ENCODE assay signal across 16 cellular contexts in the genomic region with DNA sequence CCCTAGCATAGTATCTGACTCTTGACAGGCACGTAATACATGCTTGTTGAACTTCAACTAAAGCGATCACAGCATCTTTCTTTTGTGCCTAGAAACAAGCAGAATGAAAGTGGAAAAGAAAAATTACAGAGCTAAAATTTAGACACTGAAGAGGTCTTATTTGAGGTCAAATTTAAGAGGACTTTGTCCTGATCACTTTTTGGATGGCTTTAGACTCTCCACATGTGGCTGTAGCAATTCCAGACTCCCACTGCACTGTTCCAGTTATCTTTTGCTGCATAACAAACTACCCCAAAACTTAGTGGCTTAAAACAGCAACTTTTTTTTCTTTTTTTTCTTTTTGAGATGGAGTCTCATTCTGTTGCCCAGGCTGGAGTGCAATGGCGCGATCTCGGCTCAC. TPM values are rescaled to one million over a fixed set of nuclear protein-coding genes. Genes with fewer than 3 reads are reported as not detected.
DNase-seq lines count a peak whose midpoint lies in the region; ATAC-seq and TF ChIP-seq lines count a peak whose summit lies in the region.
"Had no signal": no experiment of that assay in that cellular context is flagged by ENCODE, and none has a peak within 500 bp of the region (broad histone marks: within the 10 kb centered on the region; RNA-seq: fewer than 3 reads in every experiment).

No MANE protein-coding gene starts in this region.

- no peak overlapping the region for H3K4me3 Mint-ChIP-seq in MCF 10A (ENCODE audit: unreplicated experiment)
- no peak overlapping the region for H3K4me3 Mint-ChIP-seq in dendritic cell treated with granulocyte-macrophage colony-stimulating factor and Interleukin-4, amounts not matched to agents 40 ng/mL and 50 ng/mL, for 4 days
- H3K4me3 Mint-ChIP-seq: CD4-positive, CD25-positive, alpha-beta regulatory T cell; GM23338 had no signal

- H4K20me1 ChIP-seq in mammary epithelial cell (ENCODE audit: insufficient read depth, low read length): no peaks in the 10 kb centered on the region
- H4K20me1 ChIP-seq: BLaER1 treated with 17β-estradiol and CSF1 and Interleukin-3, amounts not matched to agents 10 nM and 100 nM had no signal

- WGBS in mammary epithelial cell (ENCODE audit: low coverage, missing lambda C conversion rate): 96% methylated on average over 5 of the region's 5 CpGs

- no peaks in the 10 kb centered on the region for H3K27me3 ChIP-seq in mammary epithelial cell (ENCODE audit: insufficient read depth, low read length)
- no peaks in the 10 kb centered on the region for H3K27me3 ChIP-seq in gastrocnemius medialis
- H3K27me3 ChIP-seq: BLaER1 treated with 17β-estradiol and CSF1 and Interleukin-3, amounts not matched to agents 10 nM and 100 nM had no signal

- H3K36me3 ChIP-seq in mammary epithelial cell (ENCODE audit: insufficient read depth, low read length) (no peaks in the 10 kb centered on the region), gastrocnemius medialis (no peaks in the 10 kb centered on the region)
- H3K36me3 ChIP-seq: BLaER1 treated with 17β-estradiol and CSF1 and Interleukin-3, amounts not matched to agents 10 nM and 100 nM had no signal

- no peak overlapping the region for H3K9ac ChIP-seq in mammary epithelial cell (ENCODE audit: insufficient read depth, low read length)
- H3K9ac ChIP-seq: BLaER1 treated with 17β-estradiol and CSF1 and Interleukin-3, amounts not matched to agents 10 nM and 100 nM had no signal

- TF ChIP-seq CTCF in MCF 10A (IDR thresholded peaks at IDR 0.05; ENCODE audit: unreplicated experiment) (no peak), mammary epithelial cell (conservative IDR thresholded peaks at IDR 0.05 in 1 of 2, IDR thresholded peaks at IDR 0.05 in 1 of 2; ENCODE audit: extremely low read depth in 1 of 2, insufficient read depth in 1 of 2, low read depth in 1 of 2, low read length in 2 of 2) (no peak), gastrocnemius medialis (IDR thresholded peaks at IDR 0.05 in 4 of 5, conservative IDR thresholded peaks at IDR 0.05 in 1 of 5) (no peak)

- H3K27me3 Mint-ChIP-seq in MCF 10A (ENCODE audit: insufficient read depth, unreplicated experiment): no peaks in the 10 kb centered on the region
- H3K27me3 Mint-ChIP-seq in dendritic cell treated with granulocyte-macrophage colony-stimulating factor and Interleukin-4, amounts not matched to agents 40 ng/mL and 50 ng/mL, for 4 days: no peaks in the 10 kb centered on the region

- CTCF ChIA-PET in MCF 10A (lab: Yijun Ruan, JAX) (interaction anchor here (0.5 to 5.0 kb wide), 6 partner anchors 30 to 1669 kb away, joined by 3 to 64 read pairs (median 4); no protein-coding TSS in a partner anchor), mammary epithelial cell (lab: Charles Lee; ENCODE audit: low non-redundant PET) (no interaction called here)

- peak overlapping the region; percentile 79 for H3K27ac Mint-ChIP-seq in MCF 10A (ENCODE audit: low read depth, unreplicated experiment)
- H3K27ac Mint-ChIP-seq in dendritic cell treated with granulocyte-macrophage colony-stimulating factor and Interleukin-4, amounts not matched to agents 40 ng/mL and 50 ng/mL, for 4 days: peak overlapping the region; percentile 4
- H3K27ac Mint-ChIP-seq: GM23338 had no signal

- H3K4me3 ChIP-seq in mammary epithelial cell (replicated peaks in 1 of 3; ENCODE audit: insufficient read depth in 1 of 3, low read depth in 2 of 3, low read length in 3 of 3): no peak overlapping the region
- no peak overlapping the region for H3K4me3 ChIP-seq in gastrocnemius medialis
- H3K4me3 ChIP-seq: BLaER1 treated with 17β-estradiol and CSF1 and Interleukin-3, amounts not matched to agents 10 nM and 100 nM; GM12878; GM23338 had no signal

- no peak overlapping the region for H3K4me2 ChIP-seq in mammary epithelial cell (ENCODE audit: insufficient read depth, low read depth, low read length)
- H3K4me2 ChIP-seq: GM23338 had no signal

- no peaks in the 10 kb centered on the region for H3K9me3 Mint-ChIP-seq in MCF 10A (ENCODE audit: unreplicated experiment)
- H3K9me3 Mint-ChIP-seq in dendritic cell treated with granulocyte-macrophage colony-stimulating factor and Interleukin-4, amounts not matched to agents 40 ng/mL and 50 ng/mL, for 4 days: no peaks in the 10 kb centered on the region
- H3K9me3 Mint-ChIP-seq: CD4-positive, CD25-positive, alpha-beta regulatory T cell; GM23338 had no signal

- DNase-seq in MCF 10A (ENCODE audit: unreplicated experiment) (no peak), mammary epithelial cell (no peak), gastrocnemius medialis (no peak), RPMI8226 (no peak), left colon (no peak)
- DNase-seq: ACHN; CD4-positive, CD25-positive, alpha-beta regulatory T cell; DMS 273 treated with DMSO at 0.1 percent for 48 hours; H7 had no signal

- no peaks in the 10 kb centered on the region for H3K79me2 ChIP-seq in mammary epithelial cell (ENCODE audit: insufficient read depth, low read length)

- POLR2A ChIA-PET in MCF 10A (lab: Yijun Ruan, JAX): interaction anchor here (0.6 to 1.7 kb wide), 11 partner anchors 11 to 972 kb away, joined by 3 to 9 read pairs (median 4); a partner anchor contains a TSS

- ATAC-seq in gastrocnemius medialis: no peak
- no peak for ATAC-seq in GM21529 (IDR thresholded peaks at IDR 0.05; ENCODE audit: unreplicated experiment)
- ATAC-seq in left colon: no peak
- ATAC-seq: GM12878, GM23338 had no signal

- in situ Hi-C loops in mammary epithelial cell (cut with MboI; ENCODE audit: low sequenced_read_pairs in 2 of 2) (loop anchor here (10.0 to 25.0 kb wide), 5 partner anchors 56 to 629 kb away; a partner anchor contains a TSS), gastrocnemius medialis (cut with MboI; ENCODE audit: low sequenced_read_pairs in 4 of 4) (loop anchor here (5.0 to 25.0 kb wide), 8 partner anchors 66 to 606 kb away; a partner anchor contains a TSS)

- H3K9me3 ChIP-seq in mammary epithelial cell (replicated peaks; ENCODE audit: insufficient read depth, low read length): no peaks in the 10 kb centered on the region
- H3K9me3 ChIP-seq in gastrocnemius medialis: no peaks in the 10 kb centered on the region
- H3K9me3 ChIP-seq: BLaER1 treated with 17β-estradiol and CSF1 and Interleukin-3, amounts not matched to agents 10 nM and 100 nM had no signal

- intact Hi-C loops in MCF 10A (cut with micrococcal nuclease) (no loop called here), mammary epithelial cell (cut with micrococcal nuclease) (no loop called here), gastrocnemius medialis (cut with DNase I; ENCODE audit: low total_unique reads) (no loop called here), left colon (cut with DNase I, micrococcal nuclease) (loop anchor here (5.0 to 10.0 kb wide), 2 partner anchors 194 to 426 kb away; no protein-coding TSS in a partner anchor)
- intact Hi-C loops in dendritic cell treated with granulocyte-macrophage colony-stimulating factor and Interleukin-4, amounts not matched to agents 40 ng/mL and 50 ng/mL, for 4 days (cut with micrococcal nuclease): no loop called here

- H3K27ac ChIP-seq in mammary epithelial cell (ENCODE audit: insufficient read depth, low read depth, low read length) (no peak overlapping the region), gastrocnemius medialis (peak overlapping the region; percentile 43 to 64 (median 57))
- H3K27ac ChIP-seq: 22Rv1, HL-60 had no signal

- BruUV-seq in MCF 10A (replicated peaks; lab: Mats Ljungman, UMichigan) (no TSS peak), mammary epithelial cell (replicated peaks; lab: Mats Ljungman, UMichigan) (no TSS peak)

- H3K4me1 ChIP-seq in mammary epithelial cell (ENCODE audit: insufficient read depth, low read length) (peaks cover 8% of the 10 kb centered on the region), gastrocnemius medialis (peaks cover 25 to 26% of the 10 kb centered on the region in 2 donors)

- H2AFZ ChIP-seq in mammary epithelial cell (ENCODE audit: low read depth, low read length): no peak overlapping the region
- H2AFZ ChIP-seq: GM23338 had no signal

- peaks cover 33% of the 10 kb centered on the region for H3K4me1 Mint-ChIP-seq in MCF 10A (ENCODE audit: insufficient read depth, unreplicated experiment)
- peaks cover 17% of the 10 kb centered on the region for H3K4me1 Mint-ChIP-seq in dendritic cell treated with granulocyte-macrophage colony-stimulating factor and Interleukin-4, amounts not matched to agents 40 ng/mL and 50 ng/mL, for 4 days (ENCODE audit: low read depth)
- H3K4me1 Mint-ChIP-seq: GM23338 had no signal

- TF ChIP-seq POLR2A in gastrocnemius medialis (IDR thresholded peaks at IDR 0.05): no peak

- peaks cover 6% of the 10 kb centered on the region for H3K36me3 Mint-ChIP-seq in MCF 10A (ENCODE audit: insufficient read depth, unreplicated experiment)
- H3K36me3 Mint-ChIP-seq in dendritic cell treated with granulocyte-macrophage colony-stimulating factor and Interleukin-4, amounts not matched to agents 40 ng/mL and 50 ng/mL, for 4 days (ENCODE audit: low read depth): no peaks in the 10 kb centered on the region

- dilution Hi-C loops in mammary epithelial cell (cut with HindIII; ENCODE audit: low sequenced_read_pairs): no loop called here

RNA-seq across cellular contexts. Expression of a gene that starts 23.5 kb away (rescaled TPM):
- total RNA-seq in MCF 10A (2022) (30.5 and 39.8 TPM in 2 replicates), mammary epithelial cell (10 to 100 TPM; 16.3 to 27.8 TPM), gastrocnemius medialis (10 to 100 TPM; 40.3 to 66.6 (median 44.2) TPM), left colon (10 to 100 TPM; 19.6 to 22.7 TPM)
- 10.2 TPM for polyA plus RNA-seq in mammary epithelial cell
- 2.6 TPM for polyA minus RNA-seq in mammary epithelial cell

RNA-seq across cellular contexts. Expression of a gene that starts 23.8 kb away (rescaled TPM):
- 19.0 and 27.6 TPM in 2 replicates for total RNA-seq in MCF 10A (2022)
- 10 to 100 TPM; 11.3 to 13.7 TPM for total RNA-seq in mammary epithelial cell
- polyA plus RNA-seq in mammary epithelial cell: 8.4 TPM
- polyA minus RNA-seq in mammary epithelial cell: 16.7 TPM
- total RNA-seq in gastrocnemius medialis: 10 to 100 TPM; 12.3 to 28.6 (median 17.1) TPM
- total RNA-seq in left colon: 10 to 100 TPM; 29.1 to 31.7 TPM

Comparison
In these comparisons a context has a peak if more than half of its experiments do, and no peak if none do; other contexts are left out.
1. intact Hi-C loops: an anchor here in left colon (5.0 to 10.0 kb wide); none called in MCF 10A, mammary epithelial cell, dendritic cell treated with granulocyte-macrophage colony-stimulating factor and Interleukin-4, amounts not matched to agents 40 ng/mL and 50 ng/mL, for 4 days and gastrocnemius medialis.